11 cellular contexts compared by ENCODE assay signal in genomic region chr19:4390862-4391693, GRCh38. TPM values are rescaled to one million over a fixed set of nuclear protein-coding genes. Genes with fewer than 3 reads are reported as not detected.
DNase-seq lines count a peak whose midpoint lies in the region; ATAC-seq, FAIRE-seq and TF ChIP-seq lines count a peak whose summit lies in the region.
"Had no signal": no experiment of that assay in that cellular context is flagged by ENCODE, and none has a peak within 500 bp of the region (broad histone marks: within the 10 kb centered on the region; RNA-seq: fewer than 3 reads in every experiment).

No MANE protein-coding gene starts in this region.

- CTCF ChIA-PET in activated naive CD4-positive, alpha-beta T cell treated with anti-CD3 and anti-CD28 coated beads for 36 hours (lab: Charles Lee), result no interaction called here

- TF ChIP-seq CTCF in upper lobe of left lung (IDR thresholded peaks at IDR 0.05), result no peak

- peaks cover 7% of the 10 kb centered on the region for H3K36me3 Mint-ChIP-seq in activated naive CD8-positive, alpha-beta T cell treated with anti-CD3 and anti-CD28 coated beads, Interleukin-2, amount 10 ng/mL, durations not matched to agents 7 days and 5 days
- H3K36me3 Mint-ChIP-seq in activated naive CD8-positive, alpha-beta T cell treated with anti-CD3 and anti-CD28 coated beads, Interleukin-2, amount 50 U/mL, for 24 hours (ENCODE audit: low read depth), result peaks cover 13% of the 10 kb centered on the region
- H3K36me3 Mint-ChIP-seq in activated naive CD4-positive, alpha-beta T cell treated with anti-CD3 and anti-CD28 coated beads for 36 hours (ENCODE audit: low read depth), result peaks cover 6% of the 10 kb centered on the region

- TF ChIP-seq EP300 in upper lobe of left lung (IDR thresholded peaks at IDR 0.05), result no peak

- peaks cover 51 to 52% of the 10 kb centered on the region in 2 donors for H3K4me1 ChIP-seq in duodenal mucosa (ENCODE audit: control insufficient read depth in 1 of 2, insufficient read depth in 2 of 2, low read length in 2 of 2)
- H3K4me1 ChIP-seq in upper lobe of left lung, result peaks cover 57 to 70% (median 63%) of the 10 kb centered on the region in 4 donors

- peak overlapping the region; percentile 49 to 55 for H3K4me3 ChIP-seq in duodenal mucosa (ENCODE audit: low read depth in 1 of 2, low read length in 2 of 2)
- peak overlapping the region in 1 of 4 donors; percentile 12 for H3K4me3 ChIP-seq in upper lobe of left lung

- DNase-seq in activated naive CD8-positive, alpha-beta T cell treated with anti-CD3 and anti-CD28 coated beads, Interleukin-2, amount 10 ng/mL, durations not matched to agents 7 days and 5 days, result no peak
- no peak for DNase-seq in activated naive CD8-positive, alpha-beta T cell treated with anti-CD3 and anti-CD28 coated beads, Interleukin-2, amount 50 U/mL, for 24 hours
- DNase-seq in mucosa of gallbladder (ENCODE audit: low spot score) (peak; percentile 53), upper lobe of left lung (no peak), frontal cortex (ENCODE audit: low spot score in 2 of 2) (no peak)
- DNase-seq in activated naive CD4-positive, alpha-beta T cell treated with anti-CD3 and anti-CD28 coated beads for 36 hours, result no peak
- DNase-seq: DMS 273 treated with DMSO at 0.1 percent for 48 hours, NCI-H1092 treated with DMSO at 0.1 percent for 48 hours had no signal

- H3K4me3 Mint-ChIP-seq in activated naive CD8-positive, alpha-beta T cell treated with anti-CD3 and anti-CD28 coated beads, Interleukin-2, amount 10 ng/mL, durations not matched to agents 7 days and 5 days, result peak overlapping the region; percentile 10
- no peak overlapping the region for H3K4me3 Mint-ChIP-seq in activated naive CD8-positive, alpha-beta T cell treated with anti-CD3 and anti-CD28 coated beads, Interleukin-2, amount 50 U/mL, for 24 hours
- H3K4me3 Mint-ChIP-seq in activated naive CD4-positive, alpha-beta T cell treated with anti-CD3 and anti-CD28 coated beads for 36 hours, result no peak overlapping the region

- peak overlapping the region; percentile 59 to 69 for H3K9ac ChIP-seq in duodenal mucosa (ENCODE audit: low read depth in 1 of 2, low read length in 2 of 2)

- no peaks in the 10 kb centered on the region for H3K9me3 Mint-ChIP-seq in activated naive CD8-positive, alpha-beta T cell treated with anti-CD3 and anti-CD28 coated beads, Interleukin-2, amount 10 ng/mL, durations not matched to agents 7 days and 5 days
- no peaks in the 10 kb centered on the region for H3K9me3 Mint-ChIP-seq in activated naive CD8-positive, alpha-beta T cell treated with anti-CD3 and anti-CD28 coated beads, Interleukin-2, amount 50 U/mL, for 24 hours
- no peaks in the 10 kb centered on the region for H3K9me3 Mint-ChIP-seq in activated naive CD4-positive, alpha-beta T cell treated with anti-CD3 and anti-CD28 coated beads for 36 hours

- POLR2A ChIA-PET in activated naive CD8-positive, alpha-beta T cell treated with anti-CD3 and anti-CD28 coated beads, Interleukin-2, amount 10 ng/mL, durations not matched to agents 7 days and 5 days (lab: Charles Lee), result interaction anchor here (1.0 to 1.6 kb wide), 2 partner anchors 9 to 21 kb away, joined by 4 to 6 read pairs; partner anchors contain the start of gene SH3GL1

- no peaks in the 10 kb centered on the region for H3K9me3 ChIP-seq in duodenal mucosa (ENCODE audit: control insufficient read depth in 1 of 2, low read length in 2 of 2)
- no peaks in the 10 kb centered on the region for H3K9me3 ChIP-seq in upper lobe of left lung

- no peak for FAIRE-seq in frontal cortex (lab: Jason Lieb, UNC)
- FAIRE-seq: islet of Langerhans had no signal

- no peak for TF ChIP-seq POLR2A in upper lobe of left lung (IDR thresholded peaks at IDR 0.05)

- 50 to 53% methylated on average over 10 to 23 of the region's 23 CpGs for WGBS in upper lobe of left lung, 2 donors

- H3K27me3 ChIP-seq in duodenal mucosa (ENCODE audit: control insufficient read depth in 1 of 2, insufficient read depth in 2 of 2, low read length in 2 of 2) (no peaks in the 10 kb centered on the region), upper lobe of left lung (no peaks in the 10 kb centered on the region)

- intact Hi-C loops in activated naive CD4-positive, alpha-beta T cell treated with anti-CD3 and anti-CD28 coated beads for 36 hours (cut with micrococcal nuclease), result no loop called here

- H3K27ac ChIP-seq in duodenal mucosa (ENCODE audit: low read depth, low read length), result peak overlapping the region; percentile 26
- H3K27ac ChIP-seq in upper lobe of left lung, result peak overlapping the region; percentile 77 to 87 (median 85)

- peaks cover 30% of the 10 kb centered on the region for H3K4me1 Mint-ChIP-seq in activated naive CD8-positive, alpha-beta T cell treated with anti-CD3 and anti-CD28 coated beads, Interleukin-2, amount 10 ng/mL, durations not matched to agents 7 days and 5 days
- H3K4me1 Mint-ChIP-seq in activated naive CD8-positive, alpha-beta T cell treated with anti-CD3 and anti-CD28 coated beads, Interleukin-2, amount 50 U/mL, for 24 hours, result peaks cover 42% of the 10 kb centered on the region
- H3K4me1 Mint-ChIP-seq in activated naive CD4-positive, alpha-beta T cell treated with anti-CD3 and anti-CD28 coated beads for 36 hours (ENCODE audit: low read depth), result peaks cover 56% of the 10 kb centered on the region

- no peaks in the 10 kb centered on the region for H3K27me3 Mint-ChIP-seq in activated naive CD8-positive, alpha-beta T cell treated with anti-CD3 and anti-CD28 coated beads, Interleukin-2, amount 10 ng/mL, durations not matched to agents 7 days and 5 days
- no peaks in the 10 kb centered on the region for H3K27me3 Mint-ChIP-seq in activated naive CD8-positive, alpha-beta T cell treated with anti-CD3 and anti-CD28 coated beads, Interleukin-2, amount 50 U/mL, for 24 hours
- no peaks in the 10 kb centered on the region for H3K27me3 Mint-ChIP-seq in activated naive CD4-positive, alpha-beta T cell treated with anti-CD3 and anti-CD28 coated beads for 36 hours (ENCODE audit: low read depth)

- ATAC-seq in activated naive CD8-positive, alpha-beta T cell treated with anti-CD3 and anti-CD28 coated beads, Interleukin-2, amount 10 ng/mL, durations not matched to agents 7 days and 5 days (ENCODE audit: low read depth), result no peak
- ATAC-seq in activated naive CD8-positive, alpha-beta T cell treated with anti-CD3 and anti-CD28 coated beads, Interleukin-2, amount 50 U/mL, for 24 hours, result no peak
- ATAC-seq in upper lobe of left lung (ENCODE audit: low FRiP score in 2 of 2) (no peak), HG02970 (IDR thresholded peaks at IDR 0.05; ENCODE audit: low FRiP score, unreplicated experiment) (no peak)

- peak overlapping the region; percentile 24 for H3K27ac Mint-ChIP-seq in activated naive CD8-positive, alpha-beta T cell treated with anti-CD3 and anti-CD28 coated beads, Interleukin-2, amount 10 ng/mL, durations not matched to agents 7 days and 5 days
- H3K27ac Mint-ChIP-seq in activated naive CD8-positive, alpha-beta T cell treated with anti-CD3 and anti-CD28 coated beads, Interleukin-2, amount 50 U/mL, for 24 hours, result no peak overlapping the region
- H3K27ac Mint-ChIP-seq in activated naive CD4-positive, alpha-beta T cell treated with anti-CD3 and anti-CD28 coated beads for 36 hours, result no peak overlapping the region

- peaks cover 10 to 35% of the 10 kb centered on the region in 2 donors for H3K36me3 ChIP-seq in duodenal mucosa (ENCODE audit: control insufficient read depth in 1 of 2, insufficient read depth in 2 of 2, low read length in 2 of 2)
- peaks cover 0 to 17% (median 10%) of the 10 kb centered on the region in 4 donors for H3K36me3 ChIP-seq in upper lobe of left lung

RNA-seq across cellular contexts. Expression of gene SH3GL1, which starts 9.3 kb away (rescaled TPM):
- total RNA-seq in activated naive CD8-positive, alpha-beta T cell treated with anti-CD3 and anti-CD28 coated beads, Interleukin-2, amount 10 ng/mL, durations not matched to agents 7 days and 5 days, result 10 to 100 TPM; 54.6 to 56.8 TPM
- total RNA-seq in mucosa of gallbladder (56.9 TPM), upper lobe of left lung (10 to 100 TPM; 27.4 to 60.1 (median 53.8) TPM), frontal cortex (17.5 TPM)
- 10 to 100 TPM; 31.7 to 32.1 TPM for total RNA-seq in activated naive CD4-positive, alpha-beta T cell treated with anti-CD3 and anti-CD28 coated beads for 36 hours

RNA-seq across cellular contexts. Expression of gene CHAF1A, which starts 11.4 kb away (rescaled TPM):
- total RNA-seq in activated naive CD8-positive, alpha-beta T cell treated with anti-CD3 and anti-CD28 coated beads, Interleukin-2, amount 10 ng/mL, durations not matched to agents 7 days and 5 days, result 10 to 100 TPM; 77.0 to 79.1 TPM
- total RNA-seq in mucosa of gallbladder (8.3 TPM), upper lobe of left lung (10 to 100 TPM in 3 of 6 donors, 1 to 10 TPM in 3; 3.3 to 16.8 (median 10.1) TPM), frontal cortex (11.8 TPM)
- 10 to 100 TPM; 57.3 to 65.1 TPM for total RNA-seq in activated naive CD4-positive, alpha-beta T cell treated with anti-CD3 and anti-CD28 coated beads for 36 hours

RNA-seq across cellular contexts. Expression of gene MPND, which starts 47.7 kb away (rescaled TPM):
- total RNA-seq in activated naive CD8-positive, alpha-beta T cell treated with anti-CD3 and anti-CD28 coated beads, Interleukin-2, amount 10 ng/mL, durations not matched to agents 7 days and 5 days, result 10 to 100 TPM; 23.7 to 26.2 TPM
- 26.1 TPM for total RNA-seq in mucosa of gallbladder
- 10 to 100 TPM in 4 of 6 donors, 1 to 10 TPM in 2; 7.7 to 37.1 (median 15.6) TPM for total RNA-seq in upper lobe of left lung
- total RNA-seq in frontal cortex, result 18.8 TPM
- 10 to 100 TPM; 16.3 to 18.6 TPM for total RNA-seq in activated naive CD4-positive, alpha-beta T cell treated with anti-CD3 and anti-CD28 coated beads for 36 hours

RNA-seq across cellular contexts. Expression of gene STAP2, which starts 52.5 kb away (rescaled TPM):
- total RNA-seq in activated naive CD8-positive, alpha-beta T cell treated with anti-CD3 and anti-CD28 coated beads, Interleukin-2, amount 10 ng/mL, durations not matched to agents 7 days and 5 days, result 1 to 10 TPM; 8.4 to 8.8 TPM
- total RNA-seq in mucosa of gallbladder (37.8 TPM), upper lobe of left lung (10 to 100 TPM; 11.2 to 39.8 (median 14.7) TPM), frontal cortex (0.82 TPM)
- total RNA-seq in activated naive CD4-positive, alpha-beta T cell treated with anti-CD3 and anti-CD28 coated beads for 36 hours, result 10 to 100 TPM in 1 of 2 experiments, 1 to 10 TPM in 1; 8.1 to 10.7 TPM
